ENCODE assay signal across 1 cellular context in the genomic region with DNA sequence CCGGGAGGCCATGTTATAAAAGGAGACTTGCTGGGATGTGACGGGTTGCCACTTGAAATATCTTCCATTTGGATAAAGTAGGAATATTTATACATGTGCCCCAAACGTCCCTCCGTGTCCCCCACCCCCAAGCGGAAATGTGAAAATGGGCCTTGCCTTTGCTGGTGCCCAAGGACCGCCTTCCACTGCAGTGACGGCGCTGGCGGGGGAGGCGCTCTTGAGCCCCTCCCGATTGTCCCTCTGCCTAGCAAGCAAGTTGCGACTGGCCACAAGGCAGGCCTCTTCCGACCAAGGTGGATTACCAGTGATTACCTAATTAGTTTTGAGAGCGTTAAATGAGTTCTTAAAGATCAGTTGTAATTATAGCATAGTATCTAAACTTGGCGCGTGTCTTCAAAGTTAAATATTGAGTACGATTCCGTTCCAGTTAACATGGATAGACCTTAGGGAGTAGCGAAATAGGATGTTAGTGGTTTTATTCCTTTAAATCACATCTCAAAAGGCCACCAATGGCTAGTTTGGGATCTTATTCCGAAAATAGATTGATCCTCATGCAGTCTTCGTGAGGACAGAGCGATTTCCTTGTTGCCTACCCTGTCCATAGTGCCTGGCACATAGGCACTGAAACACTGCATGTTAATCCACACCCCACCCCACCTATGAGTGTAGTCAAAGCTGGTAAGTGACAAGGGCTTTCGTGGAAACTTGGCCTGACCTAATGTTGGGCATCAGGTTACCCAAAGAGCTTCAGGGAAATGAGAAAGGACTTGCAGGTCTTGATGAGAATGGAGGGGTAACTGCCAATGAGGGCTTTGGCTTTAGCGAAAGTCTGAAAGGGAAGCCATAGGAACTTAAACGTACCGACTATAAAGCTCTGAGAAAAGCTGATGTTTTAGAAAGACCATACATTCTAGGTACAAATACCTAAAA.
TF ChIP-seq lines count a peak whose summit lies in the region.

No MANE protein-coding gene starts in this region.

TF ChIP-seq in K562, 482 proteins besides CTCF, POLR2A, EP300 and RAD21 (continued from another document and continues in another):
- TF ChIP-seq SMARCE1 (IDR thresholded peaks at IDR 0.05) (0 out of 2 replicates have a peak, but pooled peaks have one; percentile 41), CREB1 (IDR thresholded peaks at IDR 0.05) (no peak), CREB1 (CRISPR knock-in tag; IDR thresholded peaks at IDR 0.05) (peak; percentile 75; the same call in 1 of the 2 replicates), CREM (IDR thresholded peaks at IDR 0.05; ENCODE audit: low read depth) (peak; percentile 83), RCOR1 (IDR thresholded peaks at IDR 0.05; ENCODE audit: borderline replicate concordance in 1 of 2, low read depth in 2 of 2, low read length in 2 of 2) (peak in 1 of 2 experiments; percentile 63; a peak in 2 of 4 replicates), ZNF76 (CRISPR knock-in tag; IDR thresholded peaks at IDR 0.05; ENCODE audit: borderline replicate concordance) (no peak), SMARCA4 (IDR thresholded peaks at IDR 0.05) (no peak), PRDM10 (IDR thresholded peaks at IDR 0.05; ENCODE audit: partially characterized antibody) (peak; percentile 62), SIRT6 (IDR thresholded peaks at IDR 0.05; ENCODE audit: low read depth, low read length) (no peak), EP400 (IDR thresholded peaks at IDR 0.05) (peak; percentile 58), MYC (IDR thresholded peaks at IDR 0.05; ENCODE audit: low read depth, low read length) (no peak), MYC (CRISPR knock-in tag; IDR thresholded peaks at IDR 0.05; ENCODE audit: borderline replicate concordance, low read depth) (no peak), HBP1 (CRISPR knock-in tag; IDR thresholded peaks at IDR 0.05) (no peak), ATF4 (CRISPR knock-in tag; IDR thresholded peaks at IDR 0.05) (0 out of 2 replicates have a peak, but pooled peaks have one; percentile 2), ETV5 (CRISPR knock-in tag; IDR thresholded peaks at IDR 0.05; ENCODE audit: low read depth) (peak; percentile 56; the same call in 1 of the 2 replicates), KLF16 (IDR thresholded peaks at IDR 0.05) (peak; percentile 30; the same call in 1 of the 2 replicates), TRIM24 (IDR thresholded peaks at IDR 0.05) (no peak), FOS (IDR thresholded peaks at IDR 0.05; ENCODE audit: extremely low read depth, insufficient read length) (no peak), BRD4 (IDR thresholded peaks at IDR 0.05) (no peak; the same call in 1 of the 2 replicates), ZNF778 (CRISPR knock-in tag; IDR thresholded peaks at IDR 0.05) (no peak), ZBTB5 (IDR thresholded peaks at IDR 0.05) (no peak), KHSRP (IDR thresholded peaks at IDR 0.05) (no peak), CBX2 (IDR thresholded peaks at IDR 0.05; ENCODE audit: insufficient read depth, low read length, poor library complexity, severe bottlenecking) (no peak), PML (IDR thresholded peaks at IDR 0.05; ENCODE audit: low read length) (0 out of 2 replicates have a peak, but pooled peaks have one; percentile 20), SNIP1 (IDR thresholded peaks at IDR 0.05; ENCODE audit: low read depth) (no peak), SAFB2 (IDR thresholded peaks at IDR 0.05; ENCODE audit: borderline replicate concordance, low read depth, low read length, severe bottlenecking) (no peak), NCOA6 (IDR thresholded peaks at IDR 0.05) (no peak), SUPT5H (IDR thresholded peaks at IDR 0.05) (peak; percentile 13; the same call in 1 of the 2 replicates), FOSL1 (tag; conservative IDR thresholded peaks at IDR 0.05) (peak; percentile 52; the same call in 1 of the 2 replicates), ZNF274 (IDR thresholded peaks at IDR 0.05; ENCODE audit: borderline replicate concordance, low read depth, low read length) (no peak), NRF1 (conservative IDR thresholded peaks at IDR 0.05 in 1 of 2, IDR thresholded peaks at IDR 0.05 in 1 of 2) (peak in 1 of 2 experiments; percentile 25; a peak in 1 of 4 replicates), TFAP4 (CRISPR knock-in tag; IDR thresholded peaks at IDR 0.05; ENCODE audit: borderline replicate concordance) (peak; percentile 80), SAP30 (IDR thresholded peaks at IDR 0.05; ENCODE audit: borderline replicate concordance, insufficient read depth, low read depth, low read length, poor library complexity, severe bottlenecking) (no peak), ZBTB7A (IDR thresholded peaks at IDR 0.05; ENCODE audit: borderline replicate concordance, control insufficient read depth, low read depth, low read length) (peak; percentile 78), PCBP2 (IDR thresholded peaks at IDR 0.05; ENCODE audit: low read depth, low read length, poor library complexity, severe bottlenecking) (no peak), MAFF (IDR thresholded peaks at IDR 0.05; ENCODE audit: low read length) (no peak; the same call in 1 of the 2 replicates), TGIF2 (CRISPR knock-in tag; IDR thresholded peaks at IDR 0.05) (peak; percentile 70; the same call in 1 of the 2 replicates)
- TF ChIP-seq, protein P1, sequence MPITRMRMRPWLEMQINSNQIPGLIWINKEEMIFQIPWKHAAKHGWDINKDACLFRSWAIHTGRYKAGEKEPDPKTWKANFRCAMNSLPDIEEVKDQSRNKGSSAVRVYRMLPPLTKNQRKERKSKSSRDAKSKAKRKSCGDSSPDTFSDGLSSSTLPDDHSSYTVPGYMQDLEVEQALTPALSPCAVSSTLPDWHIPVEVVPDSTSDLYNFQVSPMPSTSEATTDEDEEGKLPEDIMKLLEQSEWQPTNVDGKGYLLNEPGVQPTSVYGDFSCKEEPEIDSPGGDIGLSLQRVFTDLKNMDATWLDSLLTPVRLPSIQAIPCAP (CRISPR knock-in tag; IDR thresholded peaks at IDR 0.05; ENCODE audit: borderline replicate concordance) = 0 out of 2 replicates have a peak, but pooled peaks have one; percentile 21
- TF ChIP-seq, protein P2, sequence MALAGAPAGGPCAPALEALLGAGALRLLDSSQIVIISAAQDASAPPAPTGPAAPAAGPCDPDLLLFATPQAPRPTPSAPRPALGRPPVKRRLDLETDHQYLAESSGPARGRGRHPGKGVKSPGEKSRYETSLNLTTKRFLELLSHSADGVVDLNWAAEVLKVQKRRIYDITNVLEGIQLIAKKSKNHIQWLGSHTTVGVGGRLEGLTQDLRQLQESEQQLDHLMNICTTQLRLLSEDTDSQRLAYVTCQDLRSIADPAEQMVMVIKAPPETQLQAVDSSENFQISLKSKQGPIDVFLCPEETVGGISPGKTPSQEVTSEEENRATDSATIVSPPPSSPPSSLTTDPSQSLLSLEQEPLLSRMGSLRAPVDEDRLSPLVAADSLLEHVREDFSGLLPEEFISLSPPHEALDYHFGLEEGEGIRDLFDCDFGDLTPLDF (CRISPR knock-in tag; IDR thresholded peaks at IDR 0.05) = peak; percentile 34; the same call in 1 of the 2 replicates
- TF ChIP-seq, protein P3, sequence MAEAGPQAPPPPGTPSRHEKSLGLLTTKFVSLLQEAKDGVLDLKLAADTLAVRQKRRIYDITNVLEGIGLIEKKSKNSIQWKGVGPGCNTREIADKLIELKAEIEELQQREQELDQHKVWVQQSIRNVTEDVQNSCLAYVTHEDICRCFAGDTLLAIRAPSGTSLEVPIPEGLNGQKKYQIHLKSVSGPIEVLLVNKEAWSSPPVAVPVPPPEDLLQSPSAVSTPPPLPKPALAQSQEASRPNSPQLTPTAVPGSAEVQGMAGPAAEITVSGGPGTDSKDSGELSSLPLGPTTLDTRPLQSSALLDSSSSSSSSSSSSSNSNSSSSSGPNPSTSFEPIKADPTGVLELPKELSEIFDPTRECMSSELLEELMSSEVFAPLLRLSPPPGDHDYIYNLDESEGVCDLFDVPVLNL (CRISPR knock-in tag; IDR thresholded peaks at IDR 0.05; ENCODE audit: low read depth) = no peak
- TF ChIP-seq, protein P4, sequence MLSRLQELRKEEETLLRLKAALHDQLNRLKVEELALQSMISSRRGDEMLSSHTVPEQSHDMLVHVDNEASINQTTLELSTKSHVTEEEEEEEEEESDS (CRISPR knock-in tag; IDR thresholded peaks at IDR 0.05) = no peak
- TF ChIP-seq, protein P5, sequence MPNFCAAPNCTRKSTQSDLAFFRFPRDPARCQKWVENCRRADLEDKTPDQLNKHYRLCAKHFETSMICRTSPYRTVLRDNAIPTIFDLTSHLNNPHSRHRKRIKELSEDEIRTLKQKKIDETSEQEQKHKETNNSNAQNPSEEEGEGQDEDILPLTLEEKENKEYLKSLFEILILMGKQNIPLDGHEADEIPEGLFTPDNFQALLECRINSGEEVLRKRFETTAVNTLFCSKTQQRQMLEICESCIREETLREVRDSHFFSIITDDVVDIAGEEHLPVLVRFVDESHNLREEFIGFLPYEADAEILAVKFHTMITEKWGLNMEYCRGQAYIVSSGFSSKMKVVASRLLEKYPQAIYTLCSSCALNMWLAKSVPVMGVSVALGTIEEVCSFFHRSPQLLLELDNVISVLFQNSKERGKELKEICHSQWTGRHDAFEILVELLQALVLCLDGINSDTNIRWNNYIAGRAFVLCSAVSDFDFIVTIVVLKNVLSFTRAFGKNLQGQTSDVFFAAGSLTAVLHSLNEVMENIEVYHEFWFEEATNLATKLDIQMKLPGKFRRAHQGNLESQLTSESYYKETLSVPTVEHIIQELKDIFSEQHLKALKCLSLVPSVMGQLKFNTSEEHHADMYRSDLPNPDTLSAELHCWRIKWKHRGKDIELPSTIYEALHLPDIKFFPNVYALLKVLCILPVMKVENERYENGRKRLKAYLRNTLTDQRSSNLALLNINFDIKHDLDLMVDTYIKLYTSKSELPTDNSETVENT (CRISPR knock-in tag; IDR thresholded peaks at IDR 0.05) = no peak
- TF ChIP-seq, protein P6, sequence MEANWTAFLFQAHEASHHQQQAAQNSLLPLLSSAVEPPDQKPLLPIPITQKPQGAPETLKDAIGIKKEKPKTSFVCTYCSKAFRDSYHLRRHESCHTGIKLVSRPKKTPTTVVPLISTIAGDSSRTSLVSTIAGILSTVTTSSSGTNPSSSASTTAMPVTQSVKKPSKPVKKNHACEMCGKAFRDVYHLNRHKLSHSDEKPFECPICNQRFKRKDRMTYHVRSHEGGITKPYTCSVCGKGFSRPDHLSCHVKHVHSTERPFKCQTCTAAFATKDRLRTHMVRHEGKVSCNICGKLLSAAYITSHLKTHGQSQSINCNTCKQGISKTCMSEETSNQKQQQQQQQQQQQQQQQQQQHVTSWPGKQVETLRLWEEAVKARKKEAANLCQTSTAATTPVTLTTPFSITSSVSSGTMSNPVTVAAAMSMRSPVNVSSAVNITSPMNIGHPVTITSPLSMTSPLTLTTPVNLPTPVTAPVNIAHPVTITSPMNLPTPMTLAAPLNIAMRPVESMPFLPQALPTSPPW (CRISPR knock-in tag; IDR thresholded peaks at IDR 0.05) = peak; percentile 87
